Comparison of ENCODE assay signal across 21 cellular contexts in the genomic region with DNA sequence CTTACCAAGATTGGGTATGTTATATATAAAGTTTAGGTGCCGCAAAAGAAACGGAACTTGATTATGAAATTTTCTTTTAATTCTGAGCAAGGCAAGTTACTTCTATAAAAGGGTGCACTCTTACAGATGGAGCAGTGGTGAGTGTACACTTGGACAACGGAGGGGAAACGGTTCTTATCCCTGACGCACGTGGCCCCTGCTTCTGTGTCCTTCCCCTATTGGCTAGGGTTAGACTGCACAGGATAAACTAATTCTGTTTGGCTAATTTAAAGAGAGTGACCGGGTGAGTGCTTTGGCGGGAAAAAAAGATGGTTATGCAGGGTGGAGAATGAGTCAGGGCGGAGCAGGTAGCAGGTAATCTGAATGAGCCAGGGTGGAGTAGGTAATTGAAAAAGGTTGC.
"Had no signal": no experiment of that assay in that cellular context is flagged by ENCODE, and none has a peak within 500 bp of the region (broad histone marks: within the 10 kb centered on the region; RNA-seq: fewer than 3 reads in every experiment).

No MANE protein-coding gene starts in this region.

- H3K27ac ChIP-seq: brain microvascular endothelial cell, cardiac muscle cell, SJSA1, VCaP had no signal

- H3K27me3 ChIP-seq: brain microvascular endothelial cell, cardiac muscle cell, SJSA1 had no signal

- ATAC-seq: activated naive CD4-positive, alpha-beta T cell treated with anti-CD3 and anti-CD28 coated beads, Interleukin-2, amount 50 U/mL, for 72 hours; activated naive CD8-positive, alpha-beta T cell treated with anti-CD3 and anti-CD28 coated beads, Interleukin-2, amount 50 U/mL, for 24 hours; activated T-cell treated with anti-CD3 and anti-CD28 coated beads, Interleukin-2, amount 50 U/mL, for 4 hours; T-cell had no signal

- H3K36me3 Mint-ChIP-seq: activated CD4-positive, alpha-beta memory T cell treated with anti-CD3 and anti-CD28 coated beads for 36 hours; T-cell had no signal

- H3K27ac Mint-ChIP-seq: activated CD4-positive, alpha-beta memory T cell treated with anti-CD3 and anti-CD28 coated beads for 36 hours; activated CD4-positive, alpha-beta T cell treated with anti-CD3 and anti-CD28 coated beads, Interleukin-2, amount 10 ng/mL, durations not matched to agents 7 days and 5 days; activated naive CD4-positive, alpha-beta T cell treated with anti-CD3 and anti-CD28 coated beads, Interleukin-2, amount 50 U/mL, for 72 hours; activated naive CD8-positive, alpha-beta T cell treated with anti-CD3 and anti-CD28 coated beads, Interleukin-2, amount 50 U/mL, for 24 hours; T-cell had no signal

- H3K4me3 ChIP-seq: cardiac muscle cell, SJSA1 had no signal

- H3K4me1 ChIP-seq: SJSA1 had no signal

- H3K9me3 Mint-ChIP-seq: activated CD4-positive, alpha-beta memory T cell treated with anti-CD3 and anti-CD28 coated beads for 36 hours; activated CD4-positive, alpha-beta T cell treated with anti-CD3 and anti-CD28 coated beads, Interleukin-2, amount 10 ng/mL, durations not matched to agents 7 days and 5 days had no signal

- DNase-seq: activated CD4-positive, alpha-beta memory T cell treated with anti-CD3 and anti-CD28 coated beads for 36 hours; activated CD4-positive, alpha-beta T cell treated with anti-CD3 and anti-CD28 coated beads, Interleukin-2, amount 10 ng/mL, durations not matched to agents 7 days and 5 days; activated CD4-positive, CD25-positive, alpha-beta regulatory T cell; activated CD8-positive, alpha-beta memory T cell treated with anti-CD3 and anti-CD28 coated beads for 24 hours; activated effector memory CD4-positive, alpha-beta T cell treated with anti-CD3 and anti-CD28 coated beads, Interleukin-2, amount 50 U/mL, for 16 hours; activated naive CD4-positive, alpha-beta T cell treated with Interleukin-2 at 50 U/mL for 16 hours; activated naive CD8-positive, alpha-beta T cell treated with anti-CD3 and anti-CD28 coated beads, Interleukin-2, amount 50 U/mL, for 24 hours; activated T-cell treated with anti-CD3 and anti-CD28 coated beads, Interleukin-2, amount 50 U/mL, for 4 hours; amniotic stem cell; brain microvascular endothelial cell; NCI-H1417 treated with DMSO at 0.1 percent for 48 hours; NCI-H2081; NCI-H446; SHP77; T-cell; T-helper 2 cell; T1000 had no signal

- H3K9me3 ChIP-seq: SJSA1 had no signal

- H3K36me3 ChIP-seq: brain microvascular endothelial cell, cardiac muscle cell, SJSA1 had no signal

- H3K27me3 Mint-ChIP-seq: activated CD4-positive, alpha-beta T cell treated with anti-CD3 and anti-CD28 coated beads, Interleukin-2, amount 10 ng/mL, durations not matched to agents 7 days and 5 days had no signal

- H3K4me1 Mint-ChIP-seq: activated CD4-positive, alpha-beta T cell treated with anti-CD3 and anti-CD28 coated beads, Interleukin-2, amount 10 ng/mL, durations not matched to agents 7 days and 5 days; activated naive CD8-positive, alpha-beta T cell treated with anti-CD3 and anti-CD28 coated beads, Interleukin-2, amount 50 U/mL, for 24 hours; T-cell had no signal

- H3K4me3 Mint-ChIP-seq: activated CD4-positive, alpha-beta memory T cell treated with anti-CD3 and anti-CD28 coated beads for 36 hours; activated CD4-positive, alpha-beta T cell treated with anti-CD3 and anti-CD28 coated beads, Interleukin-2, amount 10 ng/mL, durations not matched to agents 7 days and 5 days; activated naive CD8-positive, alpha-beta T cell treated with anti-CD3 and anti-CD28 coated beads, Interleukin-2, amount 50 U/mL, for 24 hours; activated T-cell treated with anti-CD3 and anti-CD28 coated beads, Interleukin-2, amount 50 U/mL, for 4 hours; T-cell had no signal
